In the genomic region with DNA sequence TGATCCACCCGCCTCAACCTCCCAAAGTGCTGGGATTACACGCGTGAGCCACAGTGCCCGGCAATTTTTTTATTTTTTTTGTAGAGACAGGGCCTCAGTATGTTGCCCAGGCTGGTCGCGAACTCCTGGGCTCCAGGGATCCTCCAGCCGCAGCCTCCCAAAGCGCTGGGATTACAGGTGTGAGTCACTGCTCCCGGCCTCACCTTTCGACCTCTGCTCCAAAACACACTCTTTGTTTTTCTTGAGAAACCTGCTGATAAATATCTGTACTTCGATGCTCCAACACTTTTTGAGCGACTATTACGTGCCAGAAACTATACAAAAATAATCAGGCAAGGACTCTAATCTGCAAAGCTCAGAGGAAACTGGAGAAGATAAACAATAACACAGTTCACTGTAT, we compare ENCODE assay signal across 9 cellular contexts. TPM values are rescaled to one million over a fixed set of nuclear protein-coding genes. Genes with fewer than 3 reads are reported as not detected.
A peak's percentile ranks its signal among the peaks of the same experiment; 100 is the strongest.
DNase-seq lines count a peak whose midpoint lies in the region; TF ChIP-seq lines count a peak whose summit lies in the region.
"Had no signal": no experiment of that assay in that cellular context is flagged by ENCODE, and none has a peak within 500 bp of the region (broad histone marks: within the 10 kb centered on the region; RNA-seq: fewer than 3 reads in every experiment).

No MANE protein-coding gene starts in this region.

- H3K9me3 ChIP-seq in mesodermal cell (ENCODE audit: control insufficient read depth, low read length): no peaks in the 10 kb centered on the region

- peaks cover 41% of the 10 kb centered on the region for H3K36me3 ChIP-seq in mesodermal cell (ENCODE audit: control insufficient read depth, insufficient read depth, low read length)

- in situ Hi-C loops in astrocyte of the spinal cord (cut with HindIII; ENCODE audit: low sequenced_read_pairs): no loop called here

- TF ChIP-seq CTCF in 22Rv1 (IDR thresholded peaks at IDR 0.05) (no peak), HFF-Myc (IDR thresholded peaks at IDR 0.05; ENCODE audit: low read depth, low read length, missing control alignments) (no peak), astrocyte of the spinal cord (IDR thresholded peaks at IDR 0.05; ENCODE audit: low read depth, low read length) (no peak)

- H3K27ac ChIP-seq in 22Rv1 (peak overlapping the region; percentile 87), mesodermal cell (ENCODE audit: low read depth, low read length, severe bottlenecking) (peak overlapping the region; percentile 90)

- H3K4me3 ChIP-seq in HFF-Myc (replicated peaks; ENCODE audit: low read depth, low read length): peak overlapping the region; percentile 83
- H3K4me3 ChIP-seq in astrocyte of the spinal cord (ENCODE audit: low read depth, low read length): peak overlapping the region; percentile 99
- H3K4me3 ChIP-seq in mesodermal cell (ENCODE audit: extremely low read depth, insufficient read depth, low read length, poor library complexity, severe bottlenecking): peak overlapping the region; percentile 86

- 92 to 97% methylated on average over 13 of the region's 13 CpGs for WGBS in mesodermal cell (ENCODE audit: insufficient coverage in 2 of 2), 2 experiments

- DNase-seq in HFF-Myc (ENCODE audit: extremely low read depth, low read depth): no peak
- no peak for DNase-seq in astrocyte of the spinal cord (ENCODE audit: low read depth, low spot score)
- no peak for DNase-seq in OCI-M1 (lab: John Stamatoyannopoulos, UW)
- no peak for DNase-seq in amygdala (lab: John Stamatoyannopoulos, UW)
- no peak for DNase-seq in NCI-H69 (lab: John Stamatoyannopoulos, UW)
- no peak for DNase-seq in NOMO-1 (lab: John Stamatoyannopoulos, UW; ENCODE audit: unreplicated experiment in 2 of 2)
- DNase-seq: MV-4-11 had no signal

- H3K4me1 ChIP-seq in mesodermal cell (ENCODE audit: control insufficient read depth, insufficient read depth, low read length, poor library complexity, severe bottlenecking): peaks cover 5% of the 10 kb centered on the region

RNA-seq across cellular contexts. Expression of a gene that starts 1.0 kb away (rescaled TPM):
- 34.4 TPM for polyA plus RNA-seq in mesodermal cell (2013, experiment 1 of 2)
- 31.7 TPM for polyA plus RNA-seq in mesodermal cell (2013, experiment 2 of 2)

RNA-seq across cellular contexts. Expression of a gene that starts 11.2 kb away (rescaled TPM):
- polyA plus RNA-seq in mesodermal cell (2013, experiment 1 of 2): 29.5 TPM
- 26.5 TPM for polyA plus RNA-seq in mesodermal cell (2013, experiment 2 of 2)

RNA-seq across cellular contexts. Expression of a gene that starts 48.6 kb away (rescaled TPM):
- 13.0 TPM for polyA plus RNA-seq in mesodermal cell (2013, experiment 1 of 2)
- 11.6 TPM for polyA plus RNA-seq in mesodermal cell (2013, experiment 2 of 2)
